In genomic region chr19:4723465-4724251, GRCh38 we compare ENCODE assay signal across 1 cellular context.
TF ChIP-seq lines count a peak whose summit lies in the region.

Gene DPP9 (minus strand): TSS chr19:4723842. CDS start chr19:4719906, 3,936 bp downstream.

TF ChIP-seq in K562, 482 proteins besides CTCF, POLR2A, EP300 and RAD21 (continued from another document and continues in another):
- no peak for TF ChIP-seq ZNF398 (CRISPR knock-in tag; IDR thresholded peaks at IDR 0.05)
- peak; percentile 84; the same call in 1 of the 2 replicates for TF ChIP-seq MTA3 (IDR thresholded peaks at IDR 0.05; ENCODE audit: borderline replicate concordance)
- TF ChIP-seq FOXO4 (CRISPR knock-in tag; IDR thresholded peaks at IDR 0.05): no peak
- TF ChIP-seq NFXL1 (CRISPR knock-in tag; IDR thresholded peaks at IDR 0.05): no peak
- no peak for TF ChIP-seq TAF15 (IDR thresholded peaks at IDR 0.05; ENCODE audit: low read depth, low read length)
- no peak for TF ChIP-seq ZBTB49 (CRISPR knock-in tag; IDR thresholded peaks at IDR 0.05; ENCODE audit: borderline replicate concordance)
- TF ChIP-seq DMBX1 (CRISPR knock-in tag; IDR thresholded peaks at IDR 0.05; ENCODE audit: borderline replicate concordance): no peak
- TF ChIP-seq THRAP3 (IDR thresholded peaks at IDR 0.05; ENCODE audit: borderline replicate concordance): no peak
- no peak for TF ChIP-seq ATF6 (CRISPR knock-in tag; IDR thresholded peaks at IDR 0.05)
- peak; percentile 100 for TF ChIP-seq RBBP5 (IDR thresholded peaks at IDR 0.05; ENCODE audit: borderline replicate concordance, insufficient read depth, low read length, poor library complexity, severe bottlenecking)
- no peak for TF ChIP-seq SAFB2 (IDR thresholded peaks at IDR 0.05; ENCODE audit: borderline replicate concordance, low read depth, low read length, severe bottlenecking)
- no peak for TF ChIP-seq MLX (CRISPR knock-in tag; conservative IDR thresholded peaks at IDR 0.05)
- peak in 1 of 2 experiments; percentile 83; a peak in 1 of 3 replicates for TF ChIP-seq CBX3 (IDR thresholded peaks at IDR 0.05; ENCODE audit: borderline replicate concordance in 1 of 2, low read length in 2 of 2)
- TF ChIP-seq ZBTB40 (IDR thresholded peaks at IDR 0.05): peak; percentile 98
- no peak for TF ChIP-seq ZBTB40 (CRISPR knock-in tag; IDR thresholded peaks at IDR 0.05)
- no peak for TF ChIP-seq ZC3H8 (IDR thresholded peaks at IDR 0.05)
- TF ChIP-seq FOXK2 (conservative IDR thresholded peaks at IDR 0.05 in 1 of 2, IDR thresholded peaks at IDR 0.05 in 1 of 2; ENCODE audit: low read depth in 2 of 2): peak in 1 of 2 experiments; percentile 100; a peak in 3 of 4 replicates
- TF ChIP-seq MCM2 (IDR thresholded peaks at IDR 0.05; ENCODE audit: low read depth): no peak
- no peak for TF ChIP-seq CBFA2T2 (conservative IDR thresholded peaks at IDR 0.05)
- no peak for TF ChIP-seq SREBF2 (CRISPR knock-in tag; IDR thresholded peaks at IDR 0.05)
- no peak for TF ChIP-seq RERE (CRISPR knock-in tag; IDR thresholded peaks at IDR 0.05; ENCODE audit: borderline replicate concordance)
- peak; percentile 82 for TF ChIP-seq SMAD4 (CRISPR knock-in tag; conservative IDR thresholded peaks at IDR 0.05)
- TF ChIP-seq IRF9 (tag; IDR thresholded peaks at IDR 0.05): no peak
- TF ChIP-seq HNRNPLL (IDR thresholded peaks at IDR 0.05; ENCODE audit: low read depth, low read length, poor library complexity, severe bottlenecking): no peak
- TF ChIP-seq CBFB (CRISPR knock-in tag; IDR thresholded peaks at IDR 0.05): no peak
- peak; percentile 49; the same call in 1 of the 2 replicates for TF ChIP-seq MXI1 (IDR thresholded peaks at IDR 0.05; ENCODE audit: low read depth, low read length)
- no peak for TF ChIP-seq SNAPC5 (CRISPR knock-in tag; IDR thresholded peaks at IDR 0.05)
- TF ChIP-seq MTF1 (CRISPR knock-in tag; IDR thresholded peaks at IDR 0.05; ENCODE audit: borderline replicate concordance): no peak
- TF ChIP-seq YY1 (IDR thresholded peaks at IDR 0.05; ENCODE audit: borderline replicate concordance in 1 of 3, control insufficient read depth in 1 of 3, extremely low read depth in 1 of 3, insufficient read depth in 3 of 3, insufficient read length in 1 of 3, insufficient replicate concordance in 2 of 3, low read depth in 1 of 3, low read length in 2 of 3): peak in 2 of 3 experiments; percentile 46 to 60
- no peak for TF ChIP-seq BACH1 (tag; IDR thresholded peaks at IDR 0.05)
- no peak for TF ChIP-seq SIRT6 (IDR thresholded peaks at IDR 0.05; ENCODE audit: low read depth, low read length)
